Comparison of ENCODE assay signal across 1 cellular context in the genomic region with DNA sequence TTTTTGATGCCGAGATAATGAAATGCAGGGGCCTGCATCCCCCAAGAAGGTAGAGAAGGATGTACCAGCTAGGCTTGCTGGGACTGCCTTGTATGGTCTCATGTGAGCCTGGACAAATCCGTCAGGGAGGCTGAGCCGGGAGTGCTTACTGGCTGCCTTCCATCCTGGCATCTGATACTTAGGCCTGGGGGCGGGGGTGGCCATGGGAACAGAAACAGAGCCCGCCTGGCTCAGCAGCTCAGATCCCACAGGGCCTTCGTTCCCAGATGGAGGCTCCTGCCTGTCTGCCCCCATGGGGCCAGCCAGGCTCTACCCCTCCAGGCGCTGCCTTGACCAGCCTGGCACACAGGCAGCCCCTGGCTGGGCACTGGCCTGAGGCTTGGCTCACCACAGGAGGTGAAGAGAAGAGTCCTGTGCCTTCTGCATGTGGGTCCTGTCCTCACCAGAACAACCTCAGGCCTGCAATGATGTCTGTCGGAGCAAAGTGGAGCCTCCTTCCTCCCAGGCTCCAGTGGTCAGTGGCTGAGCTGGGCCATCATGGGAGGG.
TF ChIP-seq lines count a peak whose summit lies in the region.

No MANE protein-coding gene starts in this region.

TF ChIP-seq in IMR-90, 13 proteins besides CTCF, POLR2A, EP300 and RAD21 (continued from another document):
- no peak for TF ChIP-seq ELK1 (IDR thresholded peaks at IDR 0.05; ENCODE audit: borderline replicate concordance, low read depth, low read length)
- no peak for TF ChIP-seq NFE2L2 (IDR thresholded peaks at IDR 0.05; ENCODE audit: low read depth, low read length)
